15 cellular contexts compared by ENCODE assay signal in the genomic region with DNA sequence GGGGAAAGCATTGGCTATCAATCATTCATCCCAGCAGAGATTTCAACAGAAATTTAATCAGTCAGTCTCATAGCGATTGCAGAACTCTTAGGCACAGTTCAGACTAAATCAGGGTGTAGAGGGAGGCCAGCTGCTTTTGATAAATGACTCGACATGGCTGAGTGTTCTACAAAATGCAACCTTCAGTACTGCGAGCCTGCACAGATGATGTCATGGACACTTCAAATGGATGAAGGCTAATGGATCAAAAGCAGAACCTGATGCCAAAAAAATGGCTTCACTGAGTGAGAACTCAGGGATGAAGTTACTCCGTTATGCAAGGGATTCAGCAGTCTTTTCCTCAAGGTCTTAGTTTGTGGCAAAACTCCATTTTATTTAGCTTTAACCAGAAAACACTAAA.
DNase-seq lines count a peak whose midpoint lies in the region; ATAC-seq and TF ChIP-seq lines count a peak whose summit lies in the region.
"Had no signal": no experiment of that assay in that cellular context is flagged by ENCODE, and none has a peak within 500 bp of the region (broad histone marks: within the 10 kb centered on the region; RNA-seq: fewer than 3 reads in every experiment).

No MANE protein-coding gene starts in this region.

- no peak overlapping the region for H3K4me3 Mint-ChIP-seq in endothelial cell (ENCODE audit: unreplicated experiment)
- H3K4me3 Mint-ChIP-seq: activated CD8-positive, alpha-beta T cell treated with anti-CD3 and anti-CD28 coated beads for 36 hours; immature natural killer cell had no signal

- H3K27me3 ChIP-seq in left ventricle myocardium inferior (ENCODE audit: low read depth) = no peaks in the 10 kb centered on the region
- no peaks in the 10 kb centered on the region for H3K27me3 ChIP-seq in aorta (ENCODE audit: control insufficient read depth in 1 of 2, insufficient read depth in 2 of 2, low read length in 1 of 2)
- H3K27me3 ChIP-seq: dorsolateral prefrontal cortex, suprapubic skin had no signal

- ATAC-seq in Right ventricle myocardium inferior (peak; percentile 95), aorta (ENCODE audit: low FRiP score) (peak; percentile 64), HG02642 (IDR thresholded peaks at IDR 0.05; ENCODE audit: poor library complexity, unreplicated experiment) (no peak)
- ATAC-seq: activated CD8-positive, alpha-beta T cell treated with anti-CD3 and anti-CD28 coated beads for 36 hours had no signal

- no peaks in the 10 kb centered on the region for H3K36me3 Mint-ChIP-seq in endothelial cell (ENCODE audit: low read depth, unreplicated experiment)
- H3K36me3 Mint-ChIP-seq: immature natural killer cell had no signal

- H3K27ac Mint-ChIP-seq in endothelial cell (ENCODE audit: unreplicated experiment) = no peak overlapping the region
- H3K27ac Mint-ChIP-seq: activated CD8-positive, alpha-beta T cell treated with anti-CD3 and anti-CD28 coated beads for 36 hours; activated T-helper 2 cell treated with anti-CD3 and anti-CD28 coated beads, Interferon-gamma antibody, Interleukin-2, Interleukin-4, amounts not matched to agents 10 μg/mL and 5 μg/mL and 100 μg/mL, durations not matched to agents 14 hours and 24 hours and 36 hours; immature natural killer cell had no signal

- TF ChIP-seq CTCF in left ventricle myocardium inferior (IDR thresholded peaks at IDR 0.05; ENCODE audit: borderline replicate concordance) (no peak), foreskin fibroblast (IDR thresholded peaks at IDR 0.05; ENCODE audit: low read depth, low read length) (no peak), endothelial cell (IDR thresholded peaks at IDR 0.05; ENCODE audit: unreplicated experiment) (no peak)

- no peaks in the 10 kb centered on the region for H3K27me3 Mint-ChIP-seq in endothelial cell (ENCODE audit: unreplicated experiment)

- no peaks in the 10 kb centered on the region for H3K9me3 Mint-ChIP-seq in endothelial cell (ENCODE audit: unreplicated experiment)
- H3K9me3 Mint-ChIP-seq: activated CD8-positive, alpha-beta T cell treated with anti-CD3 and anti-CD28 coated beads for 36 hours had no signal

- no peak overlapping the region for H3K27ac ChIP-seq in left ventricle myocardium inferior (replicated peaks)
- no peak overlapping the region for H3K27ac ChIP-seq in aorta (ENCODE audit: low read depth in 1 of 2, low read length in 2 of 2)
- H3K27ac ChIP-seq: dorsolateral prefrontal cortex, suprapubic skin had no signal

- peaks cover 7% of the 10 kb centered on the region for H3K9me3 ChIP-seq in left ventricle myocardium inferior (replicated peaks)
- no peaks in the 10 kb centered on the region for H3K9me3 ChIP-seq in aorta (ENCODE audit: control insufficient read depth, low read length)
- H3K9me3 ChIP-seq: suprapubic skin had no signal

- 23 to 31% methylated on average over 4 of the region's 4 CpGs for WGBS in aorta, 2 donors

- H3K36me3 ChIP-seq in left ventricle myocardium inferior (no peaks in the 10 kb centered on the region), aorta (ENCODE audit: control insufficient read depth in 1 of 2, insufficient read depth in 2 of 2, low read length in 1 of 2) (no peaks in the 10 kb centered on the region)
- H3K36me3 ChIP-seq: suprapubic skin had no signal

- H3K4me3 ChIP-seq in left ventricle myocardium inferior (no peak overlapping the region), foreskin fibroblast (ENCODE audit: low read depth in 1 of 2, low read length in 2 of 2) (no peak overlapping the region), aorta (ENCODE audit: low read length in 2 of 2) (no peak overlapping the region)
- H3K4me3 ChIP-seq: dorsolateral prefrontal cortex, suprapubic skin had no signal

- H3K4me1 ChIP-seq in left ventricle myocardium inferior (no peaks in the 10 kb centered on the region), aorta (ENCODE audit: control insufficient read depth in 1 of 2, insufficient read depth in 2 of 2, low read length in 2 of 2) (no peaks in the 10 kb centered on the region)
- H3K4me1 ChIP-seq: suprapubic skin had no signal

- intact Hi-C loops in Right ventricle myocardium inferior (cut with DNase I) = no loop called here
- intact Hi-C loops in left ventricle myocardium inferior (cut with micrococcal nuclease) = no loop called here
- intact Hi-C loops in aorta (cut with DNase I) = no loop called here

- H3K4me1 Mint-ChIP-seq in endothelial cell (ENCODE audit: unreplicated experiment) = no peaks in the 10 kb centered on the region
- H3K4me1 Mint-ChIP-seq: immature natural killer cell had no signal

- DNase-seq in Right ventricle myocardium inferior (ENCODE audit: missing footprints) (no peak), left ventricle myocardium inferior (no peak), NCI-H524 (lab: John Stamatoyannopoulos, UW) (peak; percentile 29 to 44), foreskin fibroblast (peak; percentile 41 to 87), aorta (no peak), endothelial cell (ENCODE audit: low spot score) (no peak)
- no peak for DNase-seq in activated effector memory CD4-positive, alpha-beta T cell treated with anti-CD3 and anti-CD28 coated beads, Interleukin-2, amount 50 U/mL, for 16 hours
- DNase-seq: ACHN; activated CD8-positive, alpha-beta T cell treated with anti-CD3 and anti-CD28 coated beads for 36 hours; dorsolateral prefrontal cortex; immature natural killer cell; NCI-H526 had no signal

Comparison
In these comparisons a context has a peak if more than half of its experiments do, and no peak if none do; other contexts are left out.
1. DNase-seq: peak in NCI-H524 (2 of 2) and foreskin fibroblast (2 of 2); none in Right ventricle myocardium inferior (single experiment), left ventricle myocardium inferior (single experiment), aorta (0 of 2), endothelial cell (single experiment) and activated effector memory CD4-positive, alpha-beta T cell treated with anti-CD3 and anti-CD28 coated beads, Interleukin-2, amount 50 U/mL, for 16 hours (single experiment).